ENCODE assay signal across 28 cellular contexts in the genomic region with DNA sequence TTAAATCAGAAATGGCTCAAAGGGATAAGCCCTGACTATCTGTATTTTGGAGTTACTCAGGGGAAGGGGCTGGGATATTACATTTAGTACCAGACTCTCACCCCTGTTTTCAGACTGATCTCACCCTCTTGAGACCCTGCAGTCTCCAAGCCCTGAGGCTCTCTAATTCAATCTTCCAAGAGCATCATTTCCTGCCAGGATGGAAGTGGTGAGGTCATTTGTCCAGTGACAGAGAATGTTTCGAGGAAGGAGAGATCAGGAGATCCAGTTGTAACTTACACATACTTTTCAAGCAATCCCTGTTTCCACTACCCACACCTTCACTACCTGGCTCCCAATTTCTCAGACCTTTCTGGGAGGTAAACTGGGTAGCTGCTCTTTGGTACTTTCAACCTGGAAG.
"Had no signal": no experiment of that assay in that cellular context is flagged by ENCODE, and none has a peak within 500 bp of the region (broad histone marks: within the 10 kb centered on the region; RNA-seq: fewer than 3 reads in every experiment).

No MANE protein-coding gene starts in this region.

- H3K9me3 ChIP-seq: esophagus squamous epithelium, gastroesophageal sphincter, spleen, suprapubic skin, tibial artery had no signal

- H3K27ac ChIP-seq: epithelial cell of prostate, esophagus squamous epithelium, gastroesophageal sphincter, spleen, suprapubic skin, tibial artery had no signal

- H3K4me1 ChIP-seq: esophagus squamous epithelium, gastroesophageal sphincter, spleen, suprapubic skin had no signal

- ATAC-seq: activated CD4-positive, alpha-beta T cell treated with anti-CD3 and anti-CD28 coated beads for 36 hours; activated T-cell treated with anti-CD3 and anti-CD28 coated beads, Interleukin-2, amount 50 U/mL, for 72 hours; gastroesophageal sphincter; naive thymus-derived CD4-positive, alpha-beta T cell; right cardiac atrium had no signal

- H3K9me3 Mint-ChIP-seq: activated B cell treated with CpG ODN at 0.5 μM for 24 hours; activated T-cell treated with anti-CD3 and anti-CD28 coated beads, Interleukin-2, amount 50 U/mL, for 72 hours; central memory CD8-positive, alpha-beta T cell; dendritic cell treated with granulocyte-macrophage colony-stimulating factor and Interleukin-4, amounts not matched to agents 40 ng/mL and 50 ng/mL, for 4 days; naive thymus-derived CD4-positive, alpha-beta T cell; neural crest cell had no signal

- H3K4me3 Mint-ChIP-seq: activated B cell treated with CpG ODN at 0.5 μM for 24 hours; activated CD4-positive, alpha-beta T cell treated with anti-CD3 and anti-CD28 coated beads for 36 hours; activated naive CD8-positive, alpha-beta T cell; activated T-cell treated with anti-CD3 and anti-CD28 coated beads, Interleukin-2, amount 50 U/mL, for 72 hours; central memory CD8-positive, alpha-beta T cell; dendritic cell treated with granulocyte-macrophage colony-stimulating factor and Interleukin-4, amounts not matched to agents 40 ng/mL and 50 ng/mL, for 4 days; naive thymus-derived CD4-positive, alpha-beta T cell; neural crest cell had no signal

- H3K27me3 ChIP-seq: esophagus squamous epithelium, gastroesophageal sphincter, spleen, suprapubic skin, tibial artery had no signal

- DNase-seq: activated B cell treated with CpG ODN at 0.5 μM for 24 hours; activated CD4-positive, alpha-beta T cell treated with anti-CD3 and anti-CD28 coated beads for 36 hours; activated effector memory CD4-positive, alpha-beta T cell treated with Interleukin-2 at 50 U/mL for 16 hours; activated naive CD4-positive, alpha-beta T cell treated with Interleukin-2 at 50 U/mL for 16 hours; activated T-cell treated with anti-CD3 and anti-CD28 coated beads for 4 hours; activated T-cell treated with anti-CD3 and anti-CD28 coated beads, Interleukin-2, amount 50 U/mL, for 72 hours; anterior cingulate cortex; effector CD4-positive, alpha-beta T cell; esophagus squamous epithelium; head of caudate nucleus; hippocampal formation; kidney; midbrain; naive thymus-derived CD4-positive, alpha-beta T cell; occipital lobe; right cardiac atrium; spleen; stimulated activated naive CD4-positive, alpha-beta T cell; T-helper 2 cell; tibial artery had no signal

- H3K36me3 ChIP-seq: esophagus squamous epithelium, gastroesophageal sphincter, spleen, suprapubic skin, tibial artery had no signal

- H3K4me3 ChIP-seq: esophagus squamous epithelium, gastroesophageal sphincter, spleen, suprapubic skin, tibial artery had no signal

- H3K4me1 Mint-ChIP-seq: activated B cell treated with CpG ODN at 0.5 μM for 24 hours; activated CD4-positive, alpha-beta T cell treated with anti-CD3 and anti-CD28 coated beads for 36 hours; central memory CD8-positive, alpha-beta T cell; naive thymus-derived CD4-positive, alpha-beta T cell had no signal

- H3K27me3 Mint-ChIP-seq: activated B cell treated with CpG ODN at 0.5 μM for 24 hours; activated CD4-positive, alpha-beta T cell treated with anti-CD3 and anti-CD28 coated beads for 36 hours; activated naive CD8-positive, alpha-beta T cell; central memory CD8-positive, alpha-beta T cell; dendritic cell treated with granulocyte-macrophage colony-stimulating factor and Interleukin-4, amounts not matched to agents 40 ng/mL and 50 ng/mL, for 4 days; naive thymus-derived CD4-positive, alpha-beta T cell had no signal

- H3K27ac Mint-ChIP-seq: activated B cell treated with CpG ODN at 0.5 μM for 24 hours; activated CD4-positive, alpha-beta T cell treated with anti-CD3 and anti-CD28 coated beads for 36 hours; activated naive CD8-positive, alpha-beta T cell; dendritic cell treated with granulocyte-macrophage colony-stimulating factor and Interleukin-4, amounts not matched to agents 40 ng/mL and 50 ng/mL, for 4 days; naive thymus-derived CD4-positive, alpha-beta T cell had no signal

- FAIRE-seq: bronchial epithelial cell, kidney had no signal
